Comparison of ENCODE assay signal across 18 cellular contexts in genomic region chr13:110067355-110068175, GRCh38.
DNase-seq lines count a peak whose midpoint lies in the region; ATAC-seq, FAIRE-seq and TF ChIP-seq lines count a peak whose summit lies in the region.
"Had no signal": no experiment of that assay in that cellular context is flagged by ENCODE, and none has a peak within 500 bp of the region (broad histone marks: within the 10 kb centered on the region; RNA-seq: fewer than 3 reads in every experiment).

No MANE protein-coding gene starts in this region.

- H3K27me3 ChIP-seq in bronchial epithelial cell (ENCODE audit: control insufficient read depth, insufficient read depth, low read length) = no peaks in the 10 kb centered on the region
- H3K27me3 ChIP-seq: BLaER1 had no signal

- DNase-seq in NOMO-1 treated with DMSO at 0.1 percent for 48 hours (lab: John Stamatoyannopoulos, UW; ENCODE audit: unreplicated experiment) (peak; percentile 26), NOMO-1 treated with dmso at 0.1 percent for 144 hours (lab: John Stamatoyannopoulos, UW; ENCODE audit: unreplicated experiment) (no peak), bronchial epithelial cell (ENCODE audit: low read depth) (peak; percentile 20), left cardiac atrium (no peak), sciatic nerve (ENCODE audit: low spot score) (no peak), T-helper 1 cell (no peak), SHP77 treated with DMSO at 0.1 percent for 48 hours (lab: John Stamatoyannopoulos, UW) (no peak), T-helper 2 cell (no peak)
- DNase-seq: 8988T; CD8-positive, alpha-beta memory T cell; GOT3; NCI-H1105; NCI-H1694 treated with DMSO at 0.1 percent for 48 hours; NCI-H446; SHP77 had no signal

- H3K36me3 ChIP-seq in bronchial epithelial cell (ENCODE audit: control insufficient read depth, insufficient read depth, low read length) = no peaks in the 10 kb centered on the region
- H3K36me3 ChIP-seq: BLaER1 had no signal

- FAIRE-seq in bronchial epithelial cell (lab: Jason Lieb, UNC) = no peak
- FAIRE-seq: K562 had no signal

- no peak for TF ChIP-seq CTCF in bronchial epithelial cell (IDR thresholded peaks at IDR 0.05; ENCODE audit: insufficient read depth, low read length, severe bottlenecking)

- intact Hi-C loops in left cardiac atrium (cut with DNase I) = no loop called here
- intact Hi-C loops in sciatic nerve (cut with DNase I) = no loop called here

- ATAC-seq in left cardiac atrium (peak; percentile 65 to 93), sciatic nerve (peak; percentile 77)
- ATAC-seq: K562, Panc1 had no signal

- H3K4me3 ChIP-seq in bronchial epithelial cell (ENCODE audit: low read depth, low read length) = no peak overlapping the region
- H3K4me3 ChIP-seq: BLaER1, K562 had no signal

Comparison
In these comparisons a context has a peak if more than half of its experiments do, and no peak if none do; other contexts are left out.
1. DNase-seq: peak in NOMO-1 treated with DMSO at 0.1 percent for 48 hours (single experiment) and bronchial epithelial cell (single experiment); none in NOMO-1 treated with dmso at 0.1 percent for 144 hours (single experiment), left cardiac atrium (single experiment), sciatic nerve (single experiment), T-helper 1 cell (0 of 5), SHP77 treated with DMSO at 0.1 percent for 48 hours (single experiment) and T-helper 2 cell (0 of 5).